10 cellular contexts compared by ENCODE assay signal in the genomic region with DNA sequence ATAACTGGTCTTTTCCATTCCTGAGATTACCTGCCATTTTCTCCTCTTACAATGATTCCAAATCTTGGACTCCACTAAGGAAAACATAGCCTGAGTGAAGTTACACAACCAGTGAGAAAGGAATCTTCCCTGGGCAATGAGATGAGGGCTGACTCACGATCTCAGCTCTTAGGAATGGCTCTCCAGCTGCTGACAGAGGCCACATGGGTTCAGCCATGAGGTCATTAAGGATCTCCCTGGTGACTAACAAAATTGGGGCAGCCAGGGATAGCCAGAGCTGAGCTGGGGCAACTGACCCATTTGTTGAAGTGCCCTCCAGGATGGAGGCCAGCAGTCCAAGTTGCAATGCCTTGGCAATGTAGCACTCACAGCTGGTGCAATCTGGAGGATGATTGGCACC.
DNase-seq lines count a peak whose midpoint lies in the region; ATAC-seq and TF ChIP-seq lines count a peak whose summit lies in the region.
"Had no signal": no experiment of that assay in that cellular context is flagged by ENCODE, and none has a peak within 500 bp of the region (broad histone marks: within the 10 kb centered on the region; RNA-seq: fewer than 3 reads in every experiment).

No MANE protein-coding gene starts in this region.

- H3K36me3 ChIP-seq in adipocyte (ENCODE audit: control insufficient read depth, insufficient read depth, low read length, severe bottlenecking), result no peaks in the 10 kb centered on the region
- no peaks in the 10 kb centered on the region for H3K36me3 ChIP-seq in heart left ventricle
- no peaks in the 10 kb centered on the region for H3K36me3 ChIP-seq in gastrocnemius medialis

- TF ChIP-seq POLR2A in heart left ventricle (IDR thresholded peaks at IDR 0.05), result no peak
- TF ChIP-seq POLR2A in gastrocnemius medialis (IDR thresholded peaks at IDR 0.05), result peak in 1 of 2 donors; percentile 24

- 8 to 42% (median 22%) methylated on average over 1 of the region's 1 CpG for WGBS in heart left ventricle, 4 donors

- H3K27me3 ChIP-seq in adipocyte (replicated peaks; ENCODE audit: control insufficient read depth, insufficient read depth, low read length) (no peaks in the 10 kb centered on the region), heart left ventricle (no peaks in the 10 kb centered on the region), gastrocnemius medialis (no peaks in the 10 kb centered on the region)

- no peak overlapping the region for H3K4me3 ChIP-seq in adipocyte (ENCODE audit: low read length)
- H3K4me3 ChIP-seq in heart left ventricle, result no peak overlapping the region
- no peak overlapping the region for H3K4me3 ChIP-seq in gastrocnemius medialis

- H3K9ac ChIP-seq in adipocyte (ENCODE audit: low read length), result no peak overlapping the region

- peaks cover 20% of the 10 kb centered on the region for H3K4me1 ChIP-seq in adipocyte (ENCODE audit: control insufficient read depth, insufficient read depth, low read length)
- peaks cover 0 to 16% (median 0%) of the 10 kb centered on the region in 12 donors for H3K4me1 ChIP-seq in heart left ventricle
- H3K4me1 ChIP-seq in gastrocnemius medialis, result peaks cover 17 to 33% of the 10 kb centered on the region in 2 donors

- H3K9me3 ChIP-seq in adipocyte (ENCODE audit: control insufficient read depth, low read length) (peaks cover 7% of the 10 kb centered on the region), heart left ventricle (peaks cover 0 to 16% (median 2%) of the 10 kb centered on the region in 12 donors), gastrocnemius medialis (no peaks in the 10 kb centered on the region)

- in situ Hi-C loops in gastrocnemius medialis (cut with MboI; ENCODE audit: low sequenced_read_pairs in 4 of 4), result no loop called here

- no peak for TF ChIP-seq CTCF in heart left ventricle (IDR thresholded peaks at IDR 0.05)
- TF ChIP-seq CTCF in gastrocnemius medialis (IDR thresholded peaks at IDR 0.05 in 4 of 5, conservative IDR thresholded peaks at IDR 0.05 in 1 of 5), result no peak

- peak; percentile 97 for DNase-seq in GM04504 (ENCODE audit: low read depth)
- DNase-seq in adipocyte (ENCODE audit: low read depth), result peak; percentile 96
- DNase-seq in heart left ventricle, result peak; percentile 29 to 78 (median 62)
- peak; percentile 95 to 97 for DNase-seq in gastrocnemius medialis
- DNase-seq in T-helper 1 cell, result no peak
- no peak for DNase-seq in T-helper 2 cell
- DNase-seq: naive B cell, NCI-H1092 had no signal

- H3K27ac ChIP-seq in heart left ventricle (no peak overlapping the region), gastrocnemius medialis (peak overlapping the region; percentile 66 to 87 (median 72))

- intact Hi-C loops in heart left ventricle (cut with DNase I), result no loop called here
- intact Hi-C loops in gastrocnemius medialis (cut with DNase I; ENCODE audit: low total_unique reads), result loop anchor here (1.0 to 2.0 kb wide), 4 partner anchors 35 to 139 kb away; no protein-coding TSS in a partner anchor

- ATAC-seq in heart left ventricle, result peak; percentile 84 to 99 (median 92)
- ATAC-seq in gastrocnemius medialis, result peak; percentile 91 to 99
- ATAC-seq in HG03045 (IDR thresholded peaks at IDR 0.05; ENCODE audit: unreplicated experiment), result no peak
- ATAC-seq in GM21737 (IDR thresholded peaks at IDR 0.05; ENCODE audit: unreplicated experiment), result no peak

Comparison
In these comparisons a context has a peak if more than half of its experiments do, and no peak if none do; other contexts are left out.
1. DNase-seq: peak in GM04504 (single experiment), adipocyte (single experiment), heart left ventricle (5 of 5) and gastrocnemius medialis (2 of 2); none in T-helper 1 cell (0 of 5) and T-helper 2 cell (0 of 5).
2. ATAC-seq: peak in heart left ventricle (4 of 4) and gastrocnemius medialis (2 of 2); none in HG03045 (single experiment) and GM21737 (single experiment).
3. H3K27ac ChIP-seq: peak in gastrocnemius medialis (4 of 4); none in heart left ventricle (0 of 12).